Comparison of ENCODE assay signal across 23 cellular contexts in the genomic region with DNA sequence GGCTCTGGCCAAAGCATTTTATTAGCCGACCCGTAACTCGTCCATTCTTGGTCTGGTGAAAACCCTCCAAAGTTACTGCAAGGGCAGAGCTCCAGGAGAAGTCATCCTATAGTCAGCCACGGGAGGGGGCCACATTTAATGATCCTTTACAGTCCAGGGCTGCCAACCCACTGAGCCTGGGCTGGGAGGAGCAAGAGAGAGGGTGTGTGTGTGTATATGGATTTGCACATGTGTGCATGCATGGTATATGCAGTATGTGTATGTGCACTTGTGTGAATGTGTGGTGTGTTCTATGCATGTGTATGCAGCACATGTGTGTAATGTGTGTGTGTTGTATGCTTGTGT. TPM values are rescaled to one million over a fixed set of nuclear protein-coding genes. Genes with fewer than 3 reads are reported as not detected.
DNase-seq lines count a peak whose midpoint lies in the region; ATAC-seq, FAIRE-seq and TF ChIP-seq lines count a peak whose summit lies in the region.
"Had no signal": no experiment of that assay in that cellular context is flagged by ENCODE, and none has a peak within 500 bp of the region (broad histone marks: within the 10 kb centered on the region; RNA-seq: fewer than 3 reads in every experiment).

No MANE protein-coding gene starts in this region.

- H3K4me3 ChIP-seq in H1 (ENCODE audit: extremely low read depth in 1 of 4, insufficient read depth in 2 of 4, low read depth in 3 of 4, low read length in 4 of 4) = no peak overlapping the region
- H3K4me3 ChIP-seq in tibial nerve = no peak overlapping the region
- H3K4me3 ChIP-seq: GM23248, PC-9 had no signal

- no peak overlapping the region for H2AK5ac ChIP-seq in H9 (ENCODE audit: insufficient read length, low read length)
- H2AK5ac ChIP-seq in H1 (ENCODE audit: low read depth, low read length) = peak overlapping the region; percentile 86; the same call in 1 of the 2 replicates

- H3K36me3 ChIP-seq in H1 (ENCODE audit: control insufficient read depth in 2 of 4, insufficient read depth in 4 of 4, low read length in 3 of 4) = no peaks in the 10 kb centered on the region
- H3K36me3 ChIP-seq in tibial nerve = no peaks in the 10 kb centered on the region

- TF ChIP-seq CTCF in H9 (conservative IDR thresholded peaks at IDR 0.05) = no peak
- TF ChIP-seq CTCF in H1 (IDR thresholded peaks at IDR 0.05; ENCODE audit: control extremely low read depth in 1 of 3, insufficient read depth in 1 of 3, low read depth in 1 of 3, low read length in 3 of 3) = no peak
- no peak for TF ChIP-seq CTCF in tibial nerve (IDR thresholded peaks at IDR 0.05)

- peaks cover 26% of the 10 kb centered on the region for H3K27me3 Mint-ChIP-seq in H9 (ENCODE audit: low read depth)

- H3K9me3 ChIP-seq in H9 (ENCODE audit: control insufficient read depth, low read depth, low read length) = no peaks in the 10 kb centered on the region
- H3K9me3 ChIP-seq in H1 (ENCODE audit: insufficient read depth in 2 of 2, low read depth in 1 of 2, low read length in 1 of 2) = peaks cover 2 to 4% of the 10 kb centered on the region in 2 experiments; a peak in 1 of 4 replicates
- peaks cover 0 to 39% (median 8%) of the 10 kb centered on the region in 4 donors for H3K9me3 ChIP-seq in tibial nerve

- no peak for DNase-seq in H9
- peak; percentile 20 for DNase-seq in M059J (ENCODE audit: low read depth)
- DNase-seq in H1 (ENCODE audit: low read depth in 1 of 2, low spot score in 2 of 2) = no peak
- no peak for DNase-seq in tibial nerve (ENCODE audit: low spot score in 2 of 2)
- DNase-seq in anterior cingulate cortex (lab: John Stamatoyannopoulos, UW) = no peak
- DNase-seq in islet precursor cell = no peak
- DNase-seq: HCEC 1CT; MM.1S; NCI-H1048; NCI-H1694; NCI-H2029 treated with DMSO at 0.1 percent for 48 hours; NCI-H446 treated with DMSO at 0.1 percent for 48 hours; NCI-H82; NK-92 treated with Interleukin-12 subunit alpha and Interleukin-12 subunit beta, amount 100 ng/mL, for 24 hours; Right ventricle myocardium superior had no signal

- no peak overlapping the region for H4K5ac ChIP-seq in H9 (ENCODE audit: insufficient read length, low read depth, low read length)
- H4K5ac ChIP-seq in H1 (ENCODE audit: insufficient read length, low read depth, low read length) = no peak overlapping the region

- H3K4ac ChIP-seq in H9 (ENCODE audit: low read depth, low read length) (no peak overlapping the region), H1 (replicated peaks; ENCODE audit: insufficient read length, low read depth, low read length) (no peak overlapping the region)

- no peak overlapping the region for H3K27ac Mint-ChIP-seq in H9

- POLR2A ChIA-PET in H1 (lab: Charles Lee; ENCODE audit: partially characterized antibody) = interaction anchor here (1.5 kb wide), 1 partner anchor 9 kb away, joined by 4 read pairs; no protein-coding TSS in a partner anchor

- no peak for TF ChIP-seq POLR2A in H1 (IDR thresholded peaks at IDR 0.05; ENCODE audit: control extremely low read depth in 1 of 2, low read depth in 2 of 2, low read length in 2 of 2)
- TF ChIP-seq POLR2A in tibial nerve (IDR thresholded peaks at IDR 0.05) = no peak

- FAIRE-seq in H1 (lab: Jason Lieb, UNC) = no peak

- H3K18ac ChIP-seq in H9 (ENCODE audit: insufficient read length, low read depth, low read length) (no peak overlapping the region), H1 (ENCODE audit: extremely low read depth, low read length) (no peak overlapping the region)

- H4K8ac ChIP-seq in H9 (replicated peaks; ENCODE audit: insufficient read length, low read depth, low read length) (peak overlapping the region; percentile 6), H1 (ENCODE audit: extremely low read depth, insufficient read depth, low read length) (no peak overlapping the region)

- no peaks in the 10 kb centered on the region for H3K23me2 ChIP-seq in H9 (ENCODE audit: insufficient read length, low read depth, low read length, poor library complexity, severe bottlenecking)
- peaks cover 10% of the 10 kb centered on the region for H3K23me2 ChIP-seq in H1 (ENCODE audit: low read depth, low read length)

- H2BK120ac ChIP-seq in H9 (ENCODE audit: low read depth, low read length, poor library complexity, severe bottlenecking) (no peak overlapping the region), H1 (replicated peaks; ENCODE audit: low read depth, low read length) (no peak overlapping the region)

- no peak for TF ChIP-seq RAD21 in H1 (IDR thresholded peaks at IDR 0.05 in 1 of 2, conservative IDR thresholded peaks at IDR 0.05 in 1 of 2; ENCODE audit: low read depth in 2 of 2, low read length in 2 of 2)

- H3K79me2 ChIP-seq in H9 (ENCODE audit: insufficient read depth, low read length) (no peaks in the 10 kb centered on the region), H1 (ENCODE audit: control insufficient read depth in 1 of 2, insufficient read depth in 2 of 2, low read length in 2 of 2) (no peaks in the 10 kb centered on the region)

- H4K20me1 ChIP-seq in H9 (ENCODE audit: control insufficient read depth, insufficient read depth, insufficient read length) (no peaks in the 10 kb centered on the region), H1 (replicated peaks in 1 of 2; ENCODE audit: control insufficient read depth in 1 of 2, insufficient read depth in 2 of 2, low read length in 2 of 2) (peaks cover 0 to 11% of the 10 kb centered on the region in 2 experiments)

- CTCF ChIA-PET in H1 (lab: Charles Lee; ENCODE audit: partially characterized antibody) = interaction anchor here (1.2 to 6.5 kb wide), 2 partner anchors 16 to 393 kb away, joined by 4 to 61 read pairs; no protein-coding TSS in a partner anchor

- H3K4me1 Mint-ChIP-seq in H9 = peaks cover 3 to 5% of the 10 kb centered on the region in 2 experiments; a peak in 3 of 4 replicates

- H3K27ac ChIP-seq in H9 (ENCODE audit: insufficient read length, low read depth, low read length) (no peak overlapping the region), H1 (ENCODE audit: low read depth, low read length) (no peak overlapping the region), tibial nerve (no peak overlapping the region)
- H3K27ac ChIP-seq: GM23248, PC-9 had no signal

- no peak overlapping the region for H3T11ph ChIP-seq in H9 (ENCODE audit: low read length)

- no peak overlapping the region for H3K14ac ChIP-seq in H9 (ENCODE audit: insufficient read depth, low read length)
- H3K14ac ChIP-seq in H1 (ENCODE audit: insufficient read length) = peak overlapping the region; percentile 43

- no peak overlapping the region for H2BK5ac ChIP-seq in H9 (ENCODE audit: insufficient read length, low read length)
- H2BK5ac ChIP-seq in H1 (ENCODE audit: low read depth, low read length) = peak overlapping the region; percentile 37; the same call in 1 of the 2 replicates

- H3K4me2 ChIP-seq in H9 (ENCODE audit: insufficient read depth, insufficient read length, low read length) = no peak overlapping the region
- no peak overlapping the region for H3K4me2 ChIP-seq in H1 (ENCODE audit: insufficient read depth in 1 of 2, low read depth in 2 of 2, low read length in 2 of 2)
- H3K4me2 ChIP-seq: PC-9 had no signal

- WGBS in H9 (ENCODE audit: extremely low coverage, insufficient read length, low lambda C conversion rate) = no CpG with 5 or more reads among the region's 4 CpGs
- WGBS in H1 (ENCODE audit: extremely low coverage in 1 of 2, insufficient coverage in 1 of 2, insufficient read length in 1 of 2, insufficient replicate concordance in 2 of 2, low coverage in 1 of 2, low lambda C conversion rate in 2 of 2, missing lambda C conversion rate in 1 of 2), 2 experiments = 89% methylated on average over 4 of the region's 4 CpGs; no CpG with 5 or more reads in 1 of the 2 experiments
- 6 to 13% methylated on average over 4 of the region's 4 CpGs for WGBS in tibial nerve, 2 donors

- H2BK20ac ChIP-seq in H9 (ENCODE audit: low read depth, low read length, poor library complexity, severe bottlenecking) = no peak overlapping the region
- H2BK20ac ChIP-seq in H1 (ENCODE audit: low read length) = no peak overlapping the region

- TF ChIP-seq EP300 in H1 (IDR thresholded peaks at IDR 0.05; ENCODE audit: borderline replicate concordance in 1 of 2, low read depth in 2 of 2, low read length in 2 of 2) (no peak), tibial nerve (IDR thresholded peaks at IDR 0.05) (no peak)

- no peak overlapping the region for H2BK15ac ChIP-seq in H9 (ENCODE audit: low read depth, low read length)
- no peak overlapping the region for H2BK15ac ChIP-seq in H1 (ENCODE audit: low read length)

- no peak overlapping the region for H2AFZ ChIP-seq in H9 (ENCODE audit: low read length)
- no peak overlapping the region for H2AFZ ChIP-seq in H1 (ENCODE audit: low read length)
- H2AFZ ChIP-seq: GM23248, PC-9 had no signal

- H2BK12ac ChIP-seq in H9 (ENCODE audit: insufficient read length, low read depth, low read length) = no peak overlapping the region
- 0 out of 2 replicates have a peak overlapping the region, but pooled peaks have one; percentile 77 for H2BK12ac ChIP-seq in H1 (ENCODE audit: low read depth, low read length)

- no peak overlapping the region for H3K4me3 Mint-ChIP-seq in H9
- H3K4me3 Mint-ChIP-seq: CD14-positive monocyte had no signal

- H3K4me1 ChIP-seq in H9 (ENCODE audit: insufficient read depth, low read length) (no peaks in the 10 kb centered on the region), H1 (replicated peaks in 1 of 4; ENCODE audit: control insufficient read depth in 3 of 4, insufficient read depth in 4 of 4, low read length in 3 of 4) (peaks cover 0 to 4% (median 2%) of the 10 kb centered on the region in 4 experiments; a peak in 4 of 7 replicates), tibial nerve (peaks cover 0 to 7% (median 2%) of the 10 kb centered on the region in 4 donors)

- H3K56ac ChIP-seq in H9 (ENCODE audit: insufficient read length, low read depth, low read length) (no peak overlapping the region), H1 (replicated peaks; ENCODE audit: insufficient read length, low read depth, low read length) (no peak overlapping the region)

- H3K27me3 ChIP-seq in H9 (ENCODE audit: insufficient read depth, low read length) (peaks cover under 1% of the 10 kb centered on the region; the same call in 1 of the 2 replicates), H1 (replicated peaks in 1 of 4; ENCODE audit: control insufficient read depth in 3 of 4, extremely low read depth in 1 of 4, insufficient read depth in 3 of 4, low read length in 3 of 4) (peaks cover 2 to 17% (median 8%) of the 10 kb centered on the region in 4 experiments; a peak in 6 of 7 replicates), tibial nerve (peaks cover 0 to 3% of the 10 kb centered on the region in 2 donors)

- ATAC-seq in HG03159 (IDR thresholded peaks at IDR 0.05; ENCODE audit: unreplicated experiment) = no peak

- no peak overlapping the region for H3K9ac ChIP-seq in H9 (ENCODE audit: extremely low read depth, insufficient read length, low read length)
- H3K9ac ChIP-seq in H1 (replicated peaks in 1 of 4; ENCODE audit: extremely low read depth in 1 of 4, low read depth in 3 of 4, low read length in 3 of 4) = no peak overlapping the region
- H3K9ac ChIP-seq: GM23248 had no signal

- no peaks in the 10 kb centered on the region; a peak in 1 of 7 replicates for H3K36me3 Mint-ChIP-seq in H9 (ENCODE audit: insufficient read depth in 1 of 3, low read depth in 3 of 3)

- H3K9me3 Mint-ChIP-seq in H9 = peaks cover 4 to 12% of the 10 kb centered on the region in 2 experiments; a peak in 4 of 5 replicates

- H4K91ac ChIP-seq in H9 (ENCODE audit: insufficient read length, low read depth, low read length) (no peak overlapping the region), H1 (replicated peaks; ENCODE audit: insufficient read length, low read length) (peak overlapping the region; percentile 27)

- H3K23ac ChIP-seq in H9 (ENCODE audit: insufficient read length, low read depth, low read length) = no peak overlapping the region
- no peak overlapping the region for H3K23ac ChIP-seq in H1 (ENCODE audit: insufficient read length)

- H3K79me1 ChIP-seq in H9 (ENCODE audit: insufficient read depth, low read depth, low read length, poor library complexity, severe bottlenecking) (no peaks in the 10 kb centered on the region), H1 (ENCODE audit: low read depth, low read length) (no peaks in the 10 kb centered on the region)

RNA-seq across cellular contexts. Expression of a gene that starts 4.2 kb away (rescaled TPM):
- total RNA-seq in H9 (2021) = 0.83 and 0.90 TPM in 2 replicates
- total RNA-seq in M059J (2014; rRNA removed; shearing (Covaris generic)) = not detected in 2 replicates
- 0.46 and 0.61 TPM in 2 replicates for total RNA-seq in H1 (2021; fragmentation: NEBNext Ultra II Directional; extraction: Animal tissue kit (Norgen Biotek cat#: 25700))
- polyA plus RNA-seq in H1 (2011; rRNA removed) = 0.26 and 0.44 TPM in 2 replicates
- polyA plus RNA-seq in H1 (2011; cell fraction: cytosol; rRNA removed) = 0.17 TPM
- 0.47 TPM for polyA plus RNA-seq in H1 (2011; cell fraction: nucleus; rRNA removed)
- 0.26 to 0.46 TPM (median 0.36 TPM) in 4 replicates for polyA plus RNA-seq in H1 (2012, experiment 1 of 2)
- 0.38 TPM for polyA plus RNA-seq in H1 (2012, experiment 2 of 2)
- 0.22 TPM for polyA plus RNA-seq in H1 (2013, experiment 1 of 2)
- 0.15 TPM for polyA plus RNA-seq in H1 (2013, experiment 2 of 2)
- polyA minus RNA-seq in H1 (2011; rRNA and poly(A)+ RNA removed) = 0.27 TPM in 1 of 2 replicates, not detected in the other
- not detected for polyA minus RNA-seq in H1 (2011; cell fraction: cytosol; rRNA and poly(A)+ RNA removed)
- polyA minus RNA-seq in H1 (2011; cell fraction: nucleus; rRNA and poly(A)+ RNA removed) = 0.40 TPM
- 10 to 100 TPM in 2 of 4 donors, 1 to 10 TPM in 2; 2.7 to 12.0 (median 10.4) TPM for total RNA-seq in tibial nerve
- total RNA-seq: A673; Calu3; GM23248; HT-29; PC-9; T-helper 1 cell treated with Interleukin-12 subunit alpha and Interleukin-12 subunit beta and Interleukin-4 antibody, amounts not matched to agents 30 ng/mL and 1 ng/mL, for 36 hours had no signal
- polyA plus RNA-seq: CD14-positive monocyte, GM23248 had no signal
